ENCODE assay signal across 10 cellular contexts in the genomic region with DNA sequence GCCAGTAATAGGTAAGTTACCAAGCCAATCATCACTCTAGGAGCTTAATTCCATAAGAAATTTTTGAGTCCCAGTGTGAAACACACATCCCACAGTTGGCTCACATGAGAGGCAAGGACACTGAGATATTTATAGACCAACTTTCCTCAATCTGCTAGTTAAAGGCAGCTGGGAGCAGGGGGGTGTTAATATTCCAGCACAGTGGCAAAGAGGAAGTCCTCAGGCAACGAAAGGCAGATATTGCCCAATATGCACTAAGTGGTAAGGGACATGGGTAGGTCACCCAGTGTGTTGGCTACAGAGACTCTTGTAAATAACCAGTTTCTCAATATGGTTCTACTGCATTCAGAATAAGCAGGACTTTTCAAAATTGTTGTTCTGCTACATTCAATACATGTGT.
DNase-seq lines count a peak whose midpoint lies in the region; ATAC-seq and TF ChIP-seq lines count a peak whose summit lies in the region.
"Had no signal": no experiment of that assay in that cellular context is flagged by ENCODE, and none has a peak within 500 bp of the region (broad histone marks: within the 10 kb centered on the region; RNA-seq: fewer than 3 reads in every experiment).

No MANE protein-coding gene starts in this region.

- TF ChIP-seq CTCF in HFFc6 (IDR thresholded peaks at IDR 0.05) (no peak), spleen (IDR thresholded peaks at IDR 0.05 in 8 of 11, conservative IDR thresholded peaks at IDR 0.05 in 3 of 11) (no peak), sigmoid colon (IDR thresholded peaks at IDR 0.05) (no peak)

- H3K4me1 Mint-ChIP-seq in HFFc6 (ENCODE audit: low read depth), result peaks cover 30% of the 10 kb centered on the region
- H3K4me1 Mint-ChIP-seq: naive B cell had no signal

- no peak for TF ChIP-seq POLR2A in spleen (IDR thresholded peaks at IDR 0.05)
- TF ChIP-seq POLR2A in sigmoid colon (IDR thresholded peaks at IDR 0.05), result no peak

- no peaks in the 10 kb centered on the region for H3K27me3 ChIP-seq in spleen (replicated peaks in 1 of 7)
- H3K27me3 ChIP-seq in sigmoid colon, result no peaks in the 10 kb centered on the region

- ATAC-seq in left cardiac atrium, result peak; percentile 86 to 88
- ATAC-seq in GM18909 (IDR thresholded peaks at IDR 0.05; ENCODE audit: poor library complexity, unreplicated experiment), result no peak

- peaks cover 0 to 100% (median 63%) of the 10 kb centered on the region in 6 donors for H3K36me3 ChIP-seq in spleen
- peaks cover 10 to 82% (median 18%) of the 10 kb centered on the region in 4 donors for H3K36me3 ChIP-seq in sigmoid colon

- intact Hi-C loops in left cardiac atrium (cut with DNase I), result no loop called here
- intact Hi-C loops in spleen (cut with DNase I; ENCODE audit: low total_unique reads), result no loop called here
- intact Hi-C loops in sigmoid colon (cut with DNase I), result no loop called here

- no peaks in the 10 kb centered on the region for H3K9me3 Mint-ChIP-seq in HFFc6
- H3K9me3 Mint-ChIP-seq: naive B cell had no signal

- H3K4me3 ChIP-seq in spleen (no peak overlapping the region), sigmoid colon (no peak overlapping the region)

- DNase-seq in HFFc6 (peak; percentile 21), SKM-1 treated with dmso at 0.1 percent for 144 hours (lab: John Stamatoyannopoulos, UW; ENCODE audit: unreplicated experiment) (peak; percentile 87), left cardiac atrium (peak; percentile 27), spleen (no peak), sigmoid colon (no peak), RKO (ENCODE audit: low spot score) (no peak)
- DNase-seq: activated effector memory CD4-positive, alpha-beta T cell treated with Interleukin-2 at 50 U/mL for 16 hours; naive B cell; NCI-H2081 treated with DMSO at 0.1 percent for 48 hours had no signal

- 13 to 46% (median 21%) methylated on average over 1 of the region's 1 CpG for WGBS in spleen, 5 donors
- WGBS in sigmoid colon, 2 donors, result 69 to 70% methylated on average over 1 of the region's 1 CpG

- H3K27ac ChIP-seq in spleen (peak overlapping the region in 6 of 8 donors; percentile 5 to 78 (median 43)), sigmoid colon (no peak overlapping the region)

- TF ChIP-seq EP300 in sigmoid colon (IDR thresholded peaks at IDR 0.05), result no peak

- no peaks in the 10 kb centered on the region for H3K9me3 ChIP-seq in spleen
- no peaks in the 10 kb centered on the region for H3K9me3 ChIP-seq in sigmoid colon

- peaks cover 0 to 26% (median 3%) of the 10 kb centered on the region in 6 donors for H3K4me1 ChIP-seq in spleen
- peaks cover 0 to 6% (median 1%) of the 10 kb centered on the region in 4 donors for H3K4me1 ChIP-seq in sigmoid colon

- H3K4me3 Mint-ChIP-seq in HFFc6, result peak overlapping the region; percentile 54

- no peaks in the 10 kb centered on the region; the same call in 1 of the 2 replicates for H3K27me3 Mint-ChIP-seq in HFFc6 (ENCODE audit: insufficient read depth)
- H3K27me3 Mint-ChIP-seq: naive B cell had no signal

- H3K27ac Mint-ChIP-seq in HFFc6, result peak overlapping the region; percentile 72

- peaks cover 23% of the 10 kb centered on the region for H3K36me3 Mint-ChIP-seq in HFFc6 (ENCODE audit: low read depth)

Comparison
In these comparisons a context has a peak if more than half of its experiments do, and no peak if none do; other contexts are left out.
1. DNase-seq: peak in HFFc6 (single experiment), SKM-1 treated with dmso at 0.1 percent for 144 hours (single experiment) and left cardiac atrium (single experiment); none in spleen (single experiment), sigmoid colon (single experiment) and RKO (single experiment).
2. H3K27ac ChIP-seq: peak in spleen (6 of 8); none in sigmoid colon (0 of 4).